Comparison of ENCODE assay signal across 2 cellular contexts in the genomic region with DNA sequence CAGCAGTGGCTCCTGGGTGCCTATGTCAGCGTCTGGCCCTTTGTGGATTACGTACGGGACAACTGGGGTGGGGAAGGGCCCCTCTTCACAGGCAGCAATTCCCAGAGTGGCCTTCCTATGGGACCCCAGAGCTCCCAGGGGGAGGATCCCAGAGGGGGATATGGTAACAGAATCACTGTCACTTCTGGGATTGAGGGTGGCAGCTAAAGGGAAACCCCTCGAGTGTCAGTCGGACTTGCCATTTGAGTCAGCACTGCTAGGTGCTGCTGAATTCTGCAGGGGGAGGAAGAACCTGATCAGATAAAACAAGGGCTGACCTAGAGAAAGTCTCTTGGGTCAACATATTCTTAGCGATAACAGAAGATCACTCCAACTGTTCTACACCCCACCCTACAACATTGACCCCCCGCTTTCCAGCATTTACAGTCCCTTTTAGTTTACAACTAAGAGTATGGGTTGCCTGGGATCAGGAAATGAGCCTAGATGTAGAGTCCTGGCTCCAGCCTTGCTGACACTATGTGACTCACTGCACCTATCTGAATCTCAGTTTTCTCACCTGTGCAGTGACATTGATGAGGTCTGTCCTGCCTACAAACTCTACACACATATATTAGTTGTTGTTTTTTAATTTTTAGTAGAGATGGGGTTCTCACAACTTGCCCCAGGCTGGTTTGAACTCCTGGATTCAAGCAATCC.
TF ChIP-seq lines count a peak whose summit lies in the region.

No MANE protein-coding gene starts in this region.

TF ChIP-seq in GM12878, 131 proteins besides CTCF, POLR2A, EP300 and RAD21 (continued from another document and continues in another):
- TF ChIP-seq, protein P1, sequence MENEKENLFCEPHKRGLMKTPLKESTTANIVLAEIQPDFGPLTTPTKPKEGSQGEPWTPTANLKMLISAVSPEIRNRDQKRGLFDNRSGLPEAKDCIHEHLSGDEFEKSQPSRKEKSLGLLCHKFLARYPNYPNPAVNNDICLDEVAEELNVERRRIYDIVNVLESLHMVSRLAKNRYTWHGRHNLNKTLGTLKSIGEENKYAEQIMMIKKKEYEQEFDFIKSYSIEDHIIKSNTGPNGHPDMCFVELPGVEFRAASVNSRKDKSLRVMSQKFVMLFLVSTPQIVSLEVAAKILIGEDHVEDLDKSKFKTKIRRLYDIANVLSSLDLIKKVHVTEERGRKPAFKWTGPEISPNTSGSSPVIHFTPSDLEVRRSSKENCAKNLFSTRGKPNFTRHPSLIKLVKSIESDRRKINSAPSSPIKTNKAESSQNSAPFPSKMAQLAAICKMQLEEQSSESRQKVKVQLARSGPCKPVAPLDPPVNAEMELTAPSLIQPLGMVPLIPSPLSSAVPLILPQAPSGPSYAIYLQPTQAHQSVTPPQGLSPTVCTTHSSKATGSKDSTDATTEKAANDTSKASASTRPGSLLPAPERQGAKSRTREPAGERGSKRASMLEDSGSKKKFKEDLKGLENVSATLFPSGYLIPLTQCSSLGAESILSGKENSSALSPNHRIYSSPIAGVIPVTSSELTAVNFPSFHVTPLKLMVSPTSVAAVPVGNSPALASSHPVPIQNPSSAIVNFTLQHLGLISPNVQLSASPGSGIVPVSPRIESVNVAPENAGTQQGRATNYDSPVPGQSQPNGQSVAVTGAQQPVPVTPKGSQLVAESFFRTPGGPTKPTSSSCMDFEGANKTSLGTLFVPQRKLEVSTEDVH (IDR thresholded peaks at IDR 0.05; ENCODE audit: low read depth, partially characterized antibody), result peak; percentile 68
- TF ChIP-seq YY1 (IDR thresholded peaks at IDR 0.05; ENCODE audit: low read depth, low read length) (no peak), RAD51 (IDR thresholded peaks at IDR 0.05) (peak; percentile 12; the same call in 1 of the 2 replicates), MEF2B (IDR thresholded peaks at IDR 0.05; ENCODE audit: partially characterized antibody, poor library complexity, severe bottlenecking) (peak; percentile 100), CHD4 (IDR thresholded peaks at IDR 0.05) (no peak), ZNF24 (IDR thresholded peaks at IDR 0.05) (no peak; the same call in 1 of the 2 replicates), MXI1 (IDR thresholded peaks at IDR 0.05; ENCODE audit: low read depth, low read length) (peak; percentile 37; the same call in 1 of the 2 replicates), ZZZ3 (IDR thresholded peaks at IDR 0.05; ENCODE audit: control insufficient read depth, insufficient read length, low read depth) (no peak), JUND (IDR thresholded peaks at IDR 0.05; ENCODE audit: low read depth, low read length) (peak; percentile 97), ZNF274 (IDR thresholded peaks at IDR 0.05; ENCODE audit: insufficient read depth, insufficient read length) (no peak), STAT3 (IDR thresholded peaks at IDR 0.05; ENCODE audit: low read depth, low read length) (peak; percentile 95; the same call in 1 of the 2 replicates)
- TF ChIP-seq, protein P2, sequence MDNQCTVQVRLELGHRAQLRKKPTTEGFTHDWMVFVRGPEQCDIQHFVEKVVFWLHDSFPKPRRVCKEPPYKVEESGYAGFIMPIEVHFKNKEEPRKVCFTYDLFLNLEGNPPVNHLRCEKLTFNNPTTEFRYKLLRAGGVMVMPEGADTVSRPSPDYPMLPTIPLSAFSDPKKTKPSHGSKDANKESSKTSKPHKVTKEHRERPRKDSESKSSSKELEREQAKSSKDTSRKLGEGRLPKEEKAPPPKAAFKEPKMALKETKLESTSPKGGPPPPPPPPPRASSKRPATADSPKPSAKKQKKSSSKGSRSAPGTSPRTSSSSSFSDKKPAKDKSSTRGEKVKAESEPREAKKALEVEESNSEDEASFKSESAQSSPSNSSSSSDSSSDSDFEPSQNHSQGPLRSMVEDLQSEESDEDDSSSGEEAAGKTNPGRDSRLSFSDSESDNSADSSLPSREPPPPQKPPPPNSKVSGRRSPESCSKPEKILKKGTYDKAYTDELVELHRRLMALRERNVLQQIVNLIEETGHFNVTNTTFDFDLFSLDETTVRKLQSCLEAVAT (IDR thresholded peaks at IDR 0.05), result peak; percentile 78; the same call in 1 of the 2 replicates
- TF ChIP-seq, protein P3, sequence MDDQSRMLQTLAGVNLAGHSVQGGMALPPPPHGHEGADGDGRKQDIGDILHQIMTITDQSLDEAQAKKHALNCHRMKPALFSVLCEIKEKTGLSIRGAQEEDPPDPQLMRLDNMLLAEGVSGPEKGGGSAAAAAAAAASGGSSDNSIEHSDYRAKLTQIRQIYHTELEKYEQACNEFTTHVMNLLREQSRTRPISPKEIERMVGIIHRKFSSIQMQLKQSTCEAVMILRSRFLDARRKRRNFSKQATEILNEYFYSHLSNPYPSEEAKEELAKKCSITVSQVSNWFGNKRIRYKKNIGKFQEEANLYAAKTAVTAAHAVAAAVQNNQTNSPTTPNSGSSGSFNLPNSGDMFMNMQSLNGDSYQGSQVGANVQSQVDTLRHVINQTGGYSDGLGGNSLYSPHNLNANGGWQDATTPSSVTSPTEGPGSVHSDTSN (IDR thresholded peaks at IDR 0.05; ENCODE audit: insufficient replicate concordance, low read depth, low read length), result no peak
- TF ChIP-seq, protein P4, sequence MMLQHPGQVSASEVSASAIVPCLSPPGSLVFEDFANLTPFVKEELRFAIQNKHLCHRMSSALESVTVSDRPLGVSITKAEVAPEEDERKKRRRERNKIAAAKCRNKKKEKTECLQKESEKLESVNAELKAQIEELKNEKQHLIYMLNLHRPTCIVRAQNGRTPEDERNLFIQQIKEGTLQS (IDR thresholded peaks at IDR 0.05; ENCODE audit: borderline replicate concordance, extremely low read depth, low read depth, low read length), result no peak
- TF ChIP-seq, protein P5, sequence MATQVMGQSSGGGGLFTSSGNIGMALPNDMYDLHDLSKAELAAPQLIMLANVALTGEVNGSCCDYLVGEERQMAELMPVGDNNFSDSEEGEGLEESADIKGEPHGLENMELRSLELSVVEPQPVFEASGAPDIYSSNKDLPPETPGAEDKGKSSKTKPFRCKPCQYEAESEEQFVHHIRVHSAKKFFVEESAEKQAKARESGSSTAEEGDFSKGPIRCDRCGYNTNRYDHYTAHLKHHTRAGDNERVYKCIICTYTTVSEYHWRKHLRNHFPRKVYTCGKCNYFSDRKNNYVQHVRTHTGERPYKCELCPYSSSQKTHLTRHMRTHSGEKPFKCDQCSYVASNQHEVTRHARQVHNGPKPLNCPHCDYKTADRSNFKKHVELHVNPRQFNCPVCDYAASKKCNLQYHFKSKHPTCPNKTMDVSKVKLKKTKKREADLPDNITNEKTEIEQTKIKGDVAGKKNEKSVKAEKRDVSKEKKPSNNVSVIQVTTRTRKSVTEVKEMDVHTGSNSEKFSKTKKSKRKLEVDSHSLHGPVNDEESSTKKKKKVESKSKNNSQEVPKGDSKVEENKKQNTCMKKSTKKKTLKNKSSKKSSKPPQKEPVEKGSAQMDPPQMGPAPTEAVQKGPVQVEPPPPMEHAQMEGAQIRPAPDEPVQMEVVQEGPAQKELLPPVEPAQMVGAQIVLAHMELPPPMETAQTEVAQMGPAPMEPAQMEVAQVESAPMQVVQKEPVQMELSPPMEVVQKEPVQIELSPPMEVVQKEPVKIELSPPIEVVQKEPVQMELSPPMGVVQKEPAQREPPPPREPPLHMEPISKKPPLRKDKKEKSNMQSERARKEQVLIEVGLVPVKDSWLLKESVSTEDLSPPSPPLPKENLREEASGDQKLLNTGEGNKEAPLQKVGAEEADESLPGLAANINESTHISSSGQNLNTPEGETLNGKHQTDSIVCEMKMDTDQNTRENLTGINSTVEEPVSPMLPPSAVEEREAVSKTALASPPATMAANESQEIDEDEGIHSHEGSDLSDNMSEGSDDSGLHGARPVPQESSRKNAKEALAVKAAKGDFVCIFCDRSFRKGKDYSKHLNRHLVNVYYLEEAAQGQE (IDR thresholded peaks at IDR 0.05; ENCODE audit: low read depth, low read length), result no peak

TF ChIP-seq in HepG2, 621 proteins besides CTCF, POLR2A, EP300 and RAD21 (continued from another document and continues in another):
- TF ChIP-seq ZMYM2 (CRISPR knock-in tag; IDR thresholded peaks at IDR 0.05), result no peak
- peak; percentile 25; the same call in 1 of the 2 replicates for TF ChIP-seq ZNF230 (CRISPR knock-in tag; IDR thresholded peaks at IDR 0.05)
- 0 out of 2 replicates have a peak, but pooled peaks have one; percentile 22 for TF ChIP-seq ZBTB3 (CRISPR knock-in tag; IDR thresholded peaks at IDR 0.05; ENCODE audit: borderline replicate concordance, low read depth)
- no peak; the same call in 1 of the 2 replicates for TF ChIP-seq HDAC1 (CRISPR knock-in tag; IDR thresholded peaks at IDR 0.05)
- 0 out of 2 replicates have a peak, but pooled peaks have one; percentile 3 for TF ChIP-seq PHF8 (CRISPR knock-in tag; IDR thresholded peaks at IDR 0.05)
- TF ChIP-seq ZNF180 (CRISPR knock-in tag; IDR thresholded peaks at IDR 0.05; ENCODE audit: borderline replicate concordance, low read depth), result no peak
- peak; percentile 79 for TF ChIP-seq POLR2G (IDR thresholded peaks at IDR 0.05; ENCODE audit: low read depth, low read length)
- 0 out of 2 replicates have a peak, but pooled peaks have one; percentile 1 for TF ChIP-seq RELA (CRISPR knock-in tag; IDR thresholded peaks at IDR 0.05)
- TF ChIP-seq BRCA1 (CRISPR knock-in tag; IDR thresholded peaks at IDR 0.05), result 0 out of 2 replicates have a peak, but pooled peaks have one; percentile 34
- TF ChIP-seq, protein P6, sequence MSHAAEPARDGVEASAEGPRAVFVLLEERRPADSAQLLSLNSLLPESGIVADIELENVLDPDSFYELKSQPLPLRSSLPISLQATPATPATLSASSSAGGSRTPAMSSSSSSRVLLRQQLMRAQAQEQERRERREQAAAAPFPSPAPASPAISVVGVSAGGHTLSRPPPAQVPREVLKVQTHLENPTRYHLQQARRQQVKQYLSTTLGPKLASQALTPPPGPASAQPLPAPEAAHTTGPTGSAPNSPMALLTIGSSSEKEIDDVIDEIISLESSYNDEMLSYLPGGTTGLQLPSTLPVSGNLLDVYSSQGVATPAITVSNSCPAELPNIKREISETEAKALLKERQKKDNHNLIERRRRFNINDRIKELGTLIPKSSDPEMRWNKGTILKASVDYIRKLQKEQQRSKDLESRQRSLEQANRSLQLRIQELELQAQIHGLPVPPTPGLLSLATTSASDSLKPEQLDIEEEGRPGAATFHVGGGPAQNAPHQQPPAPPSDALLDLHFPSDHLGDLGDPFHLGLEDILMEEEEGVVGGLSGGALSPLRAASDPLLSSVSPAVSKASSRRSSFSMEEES (CRISPR knock-in tag; IDR thresholded peaks at IDR 0.05), result no peak
- TF ChIP-seq NR2F6 (IDR thresholded peaks at IDR 0.05), result no peak
- 0 out of 2 replicates have a peak, but pooled peaks have one; percentile 32 for TF ChIP-seq NR2F6 (CRISPR knock-in tag; IDR thresholded peaks at IDR 0.05)
- 0 out of 2 replicates have a peak, but pooled peaks have one; percentile 52 for TF ChIP-seq NKX3-1 (CRISPR knock-in tag; IDR thresholded peaks at IDR 0.05)
- TF ChIP-seq, protein P7, sequence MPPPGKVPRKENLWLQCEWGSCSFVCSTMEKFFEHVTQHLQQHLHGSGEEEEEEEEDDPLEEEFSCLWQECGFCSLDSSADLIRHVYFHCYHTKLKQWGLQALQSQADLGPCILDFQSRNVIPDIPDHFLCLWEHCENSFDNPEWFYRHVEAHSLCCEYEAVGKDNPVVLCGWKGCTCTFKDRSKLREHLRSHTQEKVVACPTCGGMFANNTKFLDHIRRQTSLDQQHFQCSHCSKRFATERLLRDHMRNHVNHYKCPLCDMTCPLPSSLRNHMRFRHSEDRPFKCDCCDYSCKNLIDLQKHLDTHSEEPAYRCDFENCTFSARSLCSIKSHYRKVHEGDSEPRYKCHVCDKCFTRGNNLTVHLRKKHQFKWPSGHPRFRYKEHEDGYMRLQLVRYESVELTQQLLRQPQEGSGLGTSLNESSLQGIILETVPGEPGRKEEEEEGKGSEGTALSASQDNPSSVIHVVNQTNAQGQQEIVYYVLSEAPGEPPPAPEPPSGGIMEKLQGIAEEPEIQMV (CRISPR knock-in tag; IDR thresholded peaks at IDR 0.05; ENCODE audit: low read depth), result no peak
- TF ChIP-seq, protein P8, sequence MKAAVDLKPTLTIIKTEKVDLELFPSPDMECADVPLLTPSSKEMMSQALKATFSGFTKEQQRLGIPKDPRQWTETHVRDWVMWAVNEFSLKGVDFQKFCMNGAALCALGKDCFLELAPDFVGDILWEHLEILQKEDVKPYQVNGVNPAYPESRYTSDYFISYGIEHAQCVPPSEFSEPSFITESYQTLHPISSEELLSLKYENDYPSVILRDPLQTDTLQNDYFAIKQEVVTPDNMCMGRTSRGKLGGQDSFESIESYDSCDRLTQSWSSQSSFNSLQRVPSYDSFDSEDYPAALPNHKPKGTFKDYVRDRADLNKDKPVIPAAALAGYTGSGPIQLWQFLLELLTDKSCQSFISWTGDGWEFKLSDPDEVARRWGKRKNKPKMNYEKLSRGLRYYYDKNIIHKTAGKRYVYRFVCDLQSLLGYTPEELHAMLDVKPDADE (CRISPR knock-in tag; IDR thresholded peaks at IDR 0.05), result no peak
- peak; percentile 53; the same call in 1 of the 2 replicates for TF ChIP-seq HOXA5 (CRISPR knock-in tag; IDR thresholded peaks at IDR 0.05)
- TF ChIP-seq, protein P9, sequence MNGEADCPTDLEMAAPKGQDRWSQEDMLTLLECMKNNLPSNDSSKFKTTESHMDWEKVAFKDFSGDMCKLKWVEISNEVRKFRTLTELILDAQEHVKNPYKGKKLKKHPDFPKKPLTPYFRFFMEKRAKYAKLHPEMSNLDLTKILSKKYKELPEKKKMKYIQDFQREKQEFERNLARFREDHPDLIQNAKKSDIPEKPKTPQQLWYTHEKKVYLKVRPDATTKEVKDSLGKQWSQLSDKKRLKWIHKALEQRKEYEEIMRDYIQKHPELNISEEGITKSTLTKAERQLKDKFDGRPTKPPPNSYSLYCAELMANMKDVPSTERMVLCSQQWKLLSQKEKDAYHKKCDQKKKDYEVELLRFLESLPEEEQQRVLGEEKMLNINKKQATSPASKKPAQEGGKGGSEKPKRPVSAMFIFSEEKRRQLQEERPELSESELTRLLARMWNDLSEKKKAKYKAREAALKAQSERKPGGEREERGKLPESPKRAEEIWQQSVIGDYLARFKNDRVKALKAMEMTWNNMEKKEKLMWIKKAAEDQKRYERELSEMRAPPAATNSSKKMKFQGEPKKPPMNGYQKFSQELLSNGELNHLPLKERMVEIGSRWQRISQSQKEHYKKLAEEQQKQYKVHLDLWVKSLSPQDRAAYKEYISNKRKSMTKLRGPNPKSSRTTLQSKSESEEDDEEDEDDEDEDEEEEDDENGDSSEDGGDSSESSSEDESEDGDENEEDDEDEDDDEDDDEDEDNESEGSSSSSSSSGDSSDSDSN (CRISPR knock-in tag; IDR thresholded peaks at IDR 0.05), result no peak
- no peak for TF ChIP-seq DNMT3B (CRISPR knock-in tag; conservative IDR thresholded peaks at IDR 0.05)
- TF ChIP-seq, protein P10, sequence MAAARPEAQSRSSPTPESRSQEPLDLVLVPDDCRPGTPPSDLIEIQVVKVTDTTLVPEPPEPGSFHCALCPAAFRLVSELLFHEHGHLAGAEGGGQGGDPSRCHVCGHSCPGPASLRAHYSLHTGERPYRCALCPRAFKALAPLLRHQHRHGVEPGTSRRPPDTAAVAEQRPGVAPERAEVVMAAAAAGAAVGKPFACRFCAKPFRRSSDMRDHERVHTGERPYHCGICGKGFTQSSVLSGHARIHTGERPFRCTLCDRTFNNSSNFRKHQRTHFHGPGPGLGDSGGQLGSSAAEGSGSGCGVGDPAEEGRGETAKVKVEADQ (CRISPR knock-in tag; IDR thresholded peaks at IDR 0.05; ENCODE audit: borderline replicate concordance), result no peak
- no peak for TF ChIP-seq GPN1 (CRISPR knock-in tag; IDR thresholded peaks at IDR 0.05; ENCODE audit: borderline replicate concordance)
- TF ChIP-seq, protein P11, sequence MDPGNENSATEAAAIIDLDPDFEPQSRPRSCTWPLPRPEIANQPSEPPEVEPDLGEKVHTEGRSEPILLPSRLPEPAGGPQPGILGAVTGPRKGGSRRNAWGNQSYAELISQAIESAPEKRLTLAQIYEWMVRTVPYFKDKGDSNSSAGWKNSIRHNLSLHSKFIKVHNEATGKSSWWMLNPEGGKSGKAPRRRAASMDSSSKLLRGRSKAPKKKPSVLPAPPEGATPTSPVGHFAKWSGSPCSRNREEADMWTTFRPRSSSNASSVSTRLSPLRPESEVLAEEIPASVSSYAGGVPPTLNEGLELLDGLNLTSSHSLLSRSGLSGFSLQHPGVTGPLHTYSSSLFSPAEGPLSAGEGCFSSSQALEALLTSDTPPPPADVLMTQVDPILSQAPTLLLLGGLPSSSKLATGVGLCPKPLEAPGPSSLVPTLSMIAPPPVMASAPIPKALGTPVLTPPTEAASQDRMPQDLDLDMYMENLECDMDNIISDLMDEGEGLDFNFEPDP (CRISPR knock-in tag; conservative IDR thresholded peaks at IDR 0.05), result 0 out of 2 replicates have a peak, but pooled peaks have one; percentile 86
